17 cellular contexts compared by ENCODE assay signal in the genomic region with DNA sequence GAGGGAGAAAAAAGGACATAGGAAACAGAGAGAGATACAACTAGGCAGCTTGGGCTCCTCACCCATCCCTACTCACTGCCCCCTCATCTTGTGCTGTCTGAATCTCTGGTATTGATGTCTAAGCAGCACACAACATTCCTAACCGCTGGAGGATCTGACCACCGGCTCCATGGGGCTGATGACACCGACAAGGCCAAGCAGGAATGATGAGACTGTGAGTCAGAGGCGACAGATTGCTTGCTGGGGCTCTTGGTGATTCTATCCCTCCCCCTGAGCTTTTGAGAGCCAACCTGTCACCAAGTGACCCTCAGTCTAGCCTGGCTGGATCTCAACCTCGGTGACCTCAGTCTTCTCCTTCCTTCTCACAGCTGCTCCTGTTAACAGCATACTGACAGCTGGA. TPM values are rescaled to one million over a fixed set of nuclear protein-coding genes. Genes with fewer than 3 reads are reported as not detected.
DNase-seq lines count a peak whose midpoint lies in the region; ATAC-seq, FAIRE-seq and TF ChIP-seq lines count a peak whose summit lies in the region.
"Had no signal": no experiment of that assay in that cellular context is flagged by ENCODE, and none has a peak within 500 bp of the region (broad histone marks: within the 10 kb centered on the region; RNA-seq: fewer than 3 reads in every experiment).

No MANE protein-coding gene starts in this region.

- H3K4me2 ChIP-seq in HepG2 (ENCODE audit: low read depth, low read length): no peak overlapping the region

- no peak for TF ChIP-seq POLR2A in HepG2 (IDR thresholded peaks at IDR 0.05; ENCODE audit: insufficient read depth in 1 of 2, low read depth in 2 of 2, low read length in 2 of 2)
- TF ChIP-seq POLR2A in right lobe of liver (IDR thresholded peaks at IDR 0.05): no peak

- no peaks in the 10 kb centered on the region for H3K79me2 ChIP-seq in HepG2 (ENCODE audit: insufficient read depth, low read length)

- CTCF ChIA-PET in HepG2 (lab: Yijun Ruan, JAX; ENCODE audit: low intra/inter-chr PET ratio, low total read pairs): no interaction called here

- H3K36me3 ChIP-seq in HepG2 (replicated peaks in 1 of 2; ENCODE audit: control insufficient read depth in 1 of 2, insufficient read depth in 2 of 2, low read length in 2 of 2) (no peaks in the 10 kb centered on the region), right lobe of liver (no peaks in the 10 kb centered on the region)
- H3K36me3 ChIP-seq: heart left ventricle, thyroid gland had no signal

- POLR2A ChIA-PET in HepG2 (lab: Yijun Ruan, JAX): no interaction called here

- no peaks in the 10 kb centered on the region for H4K20me1 ChIP-seq in HepG2 (ENCODE audit: insufficient read depth, low read length)

- 0% methylated on average over 1 of the region's 5 CpGs for WGBS in HepG2 (ENCODE audit: low lambda C conversion rate)
- WGBS in right lobe of liver (ENCODE audit: insufficient coverage, low coverage, low lambda C conversion rate, missing lambda C conversion rate): 24% methylated on average over 3 of the region's 5 CpGs

- no peak for FAIRE-seq in HepG2 (lab: Jason Lieb, UNC)
- FAIRE-seq: GM12892, GM19239 had no signal

- intact Hi-C loops in HepG2 (cut with micrococcal nuclease; ENCODE audit: unreplicated experiment): no loop called here
- intact Hi-C loops in right lobe of liver (cut with DNase I): no loop called here

- H2AFZ ChIP-seq in HepG2 (ENCODE audit: low read length): no peak overlapping the region

- TF ChIP-seq EP300 in HepG2 (IDR thresholded peaks at IDR 0.05; ENCODE audit: low read depth in 2 of 2, low read length in 2 of 2) (no peak), HepG2 (CRISPR knock-in tag; IDR thresholded peaks at IDR 0.05; ENCODE audit: borderline replicate concordance) (no peak)

- H3K9me3 ChIP-seq in HepG2 (ENCODE audit: low read length): no peaks in the 10 kb centered on the region; the same call in 1 of the 2 replicates
- no peaks in the 10 kb centered on the region for H3K9me3 ChIP-seq in right lobe of liver
- H3K9me3 ChIP-seq: thyroid gland had no signal

- TF ChIP-seq CTCF in HepG2 (CRISPR knock-in tag; IDR thresholded peaks at IDR 0.05): no peak
- no peak for TF ChIP-seq CTCF in right lobe of liver (IDR thresholded peaks at IDR 0.05)
- TF ChIP-seq CTCF in foreskin fibroblast (IDR thresholded peaks at IDR 0.05; ENCODE audit: low read depth, low read length): no peak

- H3K4me3 ChIP-seq in HepG2 (replicated peaks in 1 of 3; ENCODE audit: insufficient read depth in 1 of 3, low read depth in 2 of 3, low read length in 3 of 3) (no peak overlapping the region), right lobe of liver (no peak overlapping the region), foreskin fibroblast (ENCODE audit: low read depth in 1 of 2, low read length in 2 of 2) (no peak overlapping the region)
- H3K4me3 ChIP-seq: heart left ventricle, thyroid gland had no signal

- peaks cover 5% of the 10 kb centered on the region; the same call in 1 of the 2 replicates for H3K4me1 ChIP-seq in HepG2 (ENCODE audit: insufficient read depth, low read length)
- no peaks in the 10 kb centered on the region for H3K4me1 ChIP-seq in right lobe of liver
- H3K4me1 ChIP-seq: heart left ventricle, thyroid gland had no signal

- no TSS peak for BruUV-seq in HepG2 (replicated peaks; lab: Mats Ljungman, UMichigan)

- ATAC-seq in HepG2 (no peak), right lobe of liver (no peak), GM21825 (IDR thresholded peaks at IDR 0.05; ENCODE audit: unreplicated experiment) (no peak), HG03432 (IDR thresholded peaks at IDR 0.05; ENCODE audit: unreplicated experiment) (no peak), GM21786 (IDR thresholded peaks at IDR 0.05; ENCODE audit: unreplicated experiment) (no peak)
- ATAC-seq: activated naive CD8-positive, alpha-beta T cell treated with anti-CD3 and anti-CD28 coated beads, Interleukin-2, amount 50 U/mL, for 24 hours; Panc1 had no signal

- H3K27me3 ChIP-seq in HepG2 (ENCODE audit: control insufficient read depth in 1 of 2, insufficient read depth in 2 of 2, low read length in 2 of 2) (peaks cover 0 to 5% of the 10 kb centered on the region in 2 experiments; a peak in 1 of 5 replicates), right lobe of liver (no peaks in the 10 kb centered on the region)
- H3K27me3 ChIP-seq: thyroid gland had no signal

- H3K27ac ChIP-seq in HepG2 (ENCODE audit: extremely low read length, insufficient read depth, low read length): no peak overlapping the region
- no peak overlapping the region for H3K27ac ChIP-seq in right lobe of liver
- H3K27ac ChIP-seq: heart left ventricle, thyroid gland had no signal

- no peak for TF ChIP-seq RAD21 in HepG2 (CRISPR knock-in tag; IDR thresholded peaks at IDR 0.05)

- in situ Hi-C loops in HepG2 (cut with HindIII; ENCODE audit: extremely low pct_ligation_motif_present, low pct_unique_long_range_greater_than_20kb): no loop called here

- DNase-seq in HepG2 (ENCODE audit: low spot score) (no peak), right lobe of liver (no peak), T1000 (lab: John Stamatoyannopoulos, UW) (peak; percentile 35), foreskin fibroblast (peak; percentile 84 to 89), NCI-H446 (lab: John Stamatoyannopoulos, UW) (no peak)
- DNase-seq: activated naive CD8-positive, alpha-beta T cell treated with anti-CD3 and anti-CD28 coated beads, Interleukin-2, amount 50 U/mL, for 24 hours; DMS153; effector CD4-positive, alpha-beta T cell; GOT3; heart left ventricle; thyroid gland had no signal

- H3K9ac ChIP-seq in HepG2 (ENCODE audit: insufficient read depth, low read depth, low read length): no peak overlapping the region

TF ChIP-seq in HepG2, 621 proteins besides CTCF, POLR2A, EP300 and RAD21:
- TF ChIP-seq ZNF513 (CRISPR knock-in tag; conservative IDR thresholded peaks at IDR 0.05) (no peak), CREB1 (IDR thresholded peaks at IDR 0.05) (0 out of 2 replicates have a peak, but pooled peaks have one; percentile 2), CREB1 (CRISPR knock-in tag; IDR thresholded peaks at IDR 0.05) (no peak), NR3C1 (CRISPR knock-in tag; IDR thresholded peaks at IDR 0.05) (no peak), NFYB (CRISPR knock-in tag; IDR thresholded peaks at IDR 0.05) (no peak)

RNA-seq across cellular contexts. Expression of gene PAMR1, which starts 13.8 kb away (rescaled TPM):
- total RNA-seq in HepG2 (2016; rRNA removed; fragmentation: Illumina TruSeq; extraction: Trizol): not detected in 2 replicates
- total RNA-seq in HepG2 (2016; cell fraction: cytosol; rRNA removed; fragmentation: Illumina TruSeq; extraction: Trizol; ENCODE audit: low read depth): not detected in 2 replicates
- total RNA-seq in HepG2 (2016; cell fraction: insoluble cytoplasmic fraction; rRNA removed; fragmentation: Illumina TruSeq; extraction: Trizol): not detected in 2 replicates
- total RNA-seq in HepG2 (2016; cell fraction: membrane; rRNA removed; fragmentation: Illumina TruSeq; extraction: Trizol): not detected in 2 replicates
- total RNA-seq in HepG2 (2016; cell fraction: nucleus; rRNA removed; fragmentation: Illumina TruSeq; extraction: Trizol): not detected in 2 replicates
- polyA plus RNA-seq in HepG2 (2011; rRNA removed): not detected in 2 replicates
- not detected in 2 replicates for polyA plus RNA-seq in HepG2 (2011; cell fraction: cytosol; rRNA removed)
- polyA plus RNA-seq in HepG2 (2011; cell fraction: nucleus; rRNA removed): not detected in 2 replicates
- polyA plus RNA-seq in HepG2 (2012): not detected in 2 replicates
- polyA plus RNA-seq in HepG2 (2016; cell fraction: cytosol; fragmentation: Illumina TruSeq; extraction: Trizol; ENCODE audit: low read depth): not detected in 2 replicates
- not detected in 2 replicates for polyA plus RNA-seq in HepG2 (2016; cell fraction: insoluble cytoplasmic fraction; fragmentation: Illumina TruSeq; extraction: Trizol; ENCODE audit: low read depth)
- not detected in 2 replicates for polyA plus RNA-seq in HepG2 (2016; cell fraction: membrane; fragmentation: Illumina TruSeq; extraction: Trizol; ENCODE audit: low read depth)
- not detected in 2 replicates for polyA plus RNA-seq in HepG2 (2016; cell fraction: nucleus; fragmentation: Illumina TruSeq; extraction: Trizol; ENCODE audit: insufficient read depth, low read depth)
- not detected in 2 replicates for polyA minus RNA-seq in HepG2 (2011; rRNA and poly(A)+ RNA removed; ENCODE audit: low replicate concordance)
- not detected in 2 replicates for polyA minus RNA-seq in HepG2 (2011; cell fraction: cytosol; rRNA and poly(A)+ RNA removed)
- not detected in 2 replicates for polyA minus RNA-seq in HepG2 (2011; cell fraction: nucleus; rRNA and poly(A)+ RNA removed)
- 1 to 10 TPM; 2.0 to 4.2 (median 2.8) TPM for total RNA-seq in right lobe of liver

Comparison
In these comparisons a context has a peak if more than half of its experiments do, and no peak if none do; other contexts are left out.
1. DNase-seq: peak in T1000 (single experiment) and foreskin fibroblast (2 of 2); none in HepG2 (single experiment), right lobe of liver (0 of 3) and NCI-H446 (0 of 2).